ENCODE assay signal across 16 cellular contexts in genomic region chr1:204293605-204294365, GRCh38.
DNase-seq lines count a peak whose midpoint lies in the region; ATAC-seq and TF ChIP-seq lines count a peak whose summit lies in the region.
"Had no signal": no experiment of that assay in that cellular context is flagged by ENCODE, and none has a peak within 500 bp of the region (broad histone marks: within the 10 kb centered on the region; RNA-seq: fewer than 3 reads in every experiment).

No MANE protein-coding gene starts in this region.

- H3K27me3 Mint-ChIP-seq in MCF 10A (ENCODE audit: insufficient read depth, unreplicated experiment), result no peaks in the 10 kb centered on the region
- H3K27me3 Mint-ChIP-seq: type B pancreatic cell had no signal

- H3K9me3 Mint-ChIP-seq in MCF 10A (ENCODE audit: unreplicated experiment), result no peaks in the 10 kb centered on the region
- H3K9me3 Mint-ChIP-seq: activated T-cell treated with anti-CD3 and anti-CD28 coated beads, Interleukin-2, amount 50 U/mL, for 72 hours; central memory CD8-positive, alpha-beta T cell; memory B cell; type B pancreatic cell had no signal

- in situ Hi-C loops in gastrocnemius medialis (cut with MboI; ENCODE audit: low sequenced_read_pairs in 4 of 4), result no loop called here

- no peak for TF ChIP-seq POLR2A in gastrocnemius medialis (IDR thresholded peaks at IDR 0.05)

- peak; percentile 80 for DNase-seq in MCF 10A (ENCODE audit: unreplicated experiment)
- peak; percentile 50 for DNase-seq in left ventricle myocardium inferior
- peak in 1 of 2 donors; percentile 54 for DNase-seq in gastrocnemius medialis
- DNase-seq in DMS79 (lab: John Stamatoyannopoulos, UW), result no peak
- DNase-seq in NCI-H2227 (lab: John Stamatoyannopoulos, UW; ENCODE audit: unreplicated experiment), result no peak
- DNase-seq in Ammon's horn (ENCODE audit: low spot score), result no peak
- DNase-seq: activated T-cell treated with anti-CD3 and anti-CD28 coated beads, Interleukin-2, amount 50 U/mL, for 72 hours; NCI-H1105 treated with DMSO at 0.1 percent for 48 hours; NCI-H774; SK-N-SH had no signal

- H3K4me1 Mint-ChIP-seq in MCF 10A (ENCODE audit: insufficient read depth, unreplicated experiment), result peaks cover 55% of the 10 kb centered on the region
- H3K4me1 Mint-ChIP-seq: B cell; central memory CD8-positive, alpha-beta T cell; memory B cell had no signal

- CTCF ChIA-PET in MCF 10A (lab: Yijun Ruan, JAX), result interaction anchor here (0.8 to 1.6 kb wide), 2 partner anchors 68 to 70 kb away, joined by 3 to 18 read pairs; no protein-coding TSS in a partner anchor

- ATAC-seq in gastrocnemius medialis, result peak; percentile 74 to 81
- no peak for ATAC-seq in HG03457 (IDR thresholded peaks at IDR 0.05; ENCODE audit: unreplicated experiment)
- ATAC-seq: activated T-cell treated with anti-CD3 and anti-CD28 coated beads, Interleukin-2, amount 50 U/mL, for 72 hours had no signal

- TF ChIP-seq CTCF in C4-2B (conservative IDR thresholded peaks at IDR 0.05) (no peak), MCF 10A (IDR thresholded peaks at IDR 0.05; ENCODE audit: unreplicated experiment) (no peak), left ventricle myocardium inferior (IDR thresholded peaks at IDR 0.05; ENCODE audit: borderline replicate concordance) (no peak), gastrocnemius medialis (IDR thresholded peaks at IDR 0.05 in 4 of 5, conservative IDR thresholded peaks at IDR 0.05 in 1 of 5) (no peak)

- H3K27me3 ChIP-seq in left ventricle myocardium inferior (ENCODE audit: low read depth) (no peaks in the 10 kb centered on the region), gastrocnemius medialis (peaks cover 0 to 15% (median 4%) of the 10 kb centered on the region in 3 donors)

- POLR2A ChIA-PET in MCF 10A (lab: Yijun Ruan, JAX), result interaction anchor here (0.6 to 19.7 kb wide), 19 partner anchors 11 to 667 kb away, joined by 3 to 413 read pairs (median 4); partner anchors contain the start of gene ATP2B4

- H3K4me3 ChIP-seq in left ventricle myocardium inferior (no peak overlapping the region), gastrocnemius medialis (no peak overlapping the region)

- peak overlapping the region; percentile 52 for H3K4me3 Mint-ChIP-seq in MCF 10A (ENCODE audit: unreplicated experiment)
- H3K4me3 Mint-ChIP-seq: activated T-cell treated with anti-CD3 and anti-CD28 coated beads, Interleukin-2, amount 50 U/mL, for 72 hours; B cell; central memory CD8-positive, alpha-beta T cell; memory B cell; type B pancreatic cell had no signal

- H3K27ac Mint-ChIP-seq in MCF 10A (ENCODE audit: low read depth, unreplicated experiment), result peak overlapping the region; percentile 59
- H3K27ac Mint-ChIP-seq: activated T-cell treated with anti-CD3 and anti-CD28 coated beads, Interleukin-2, amount 50 U/mL, for 72 hours; B cell; memory B cell; type B pancreatic cell had no signal

- H3K36me3 ChIP-seq in left ventricle myocardium inferior (no peaks in the 10 kb centered on the region), gastrocnemius medialis (no peaks in the 10 kb centered on the region)

- no peaks in the 10 kb centered on the region for H3K36me3 Mint-ChIP-seq in MCF 10A (ENCODE audit: insufficient read depth, unreplicated experiment)

- BruUV-seq in MCF 10A (replicated peaks; lab: Mats Ljungman, UMichigan), result no TSS peak

- no peaks in the 10 kb centered on the region for H3K9me3 ChIP-seq in left ventricle myocardium inferior (replicated peaks)
- H3K9me3 ChIP-seq in gastrocnemius medialis, result no peaks in the 10 kb centered on the region
- H3K9me3 ChIP-seq: SK-N-SH had no signal

- H3K4me1 ChIP-seq in left ventricle myocardium inferior, result peaks cover 50% of the 10 kb centered on the region
- peaks cover 21 to 22% of the 10 kb centered on the region in 2 donors for H3K4me1 ChIP-seq in gastrocnemius medialis

- intact Hi-C loops in MCF 10A (cut with micrococcal nuclease), result no loop called here
- intact Hi-C loops in left ventricle myocardium inferior (cut with micrococcal nuclease), result no loop called here
- intact Hi-C loops in gastrocnemius medialis (cut with DNase I; ENCODE audit: low total_unique reads), result no loop called here

- H3K27ac ChIP-seq in C4-2B (peak overlapping the region; percentile 14; the same call in 1 of the 2 replicates), left ventricle myocardium inferior (replicated peaks) (peak overlapping the region; percentile 82), gastrocnemius medialis (peak overlapping the region; percentile 39 to 75 (median 68))

Comparison
In these comparisons a context has a peak if more than half of its experiments do, and no peak if none do; other contexts are left out.
1. H3K27ac ChIP-seq: peak in every context shown above with its lines; median percentile 82 in left ventricle myocardium inferior; 68 in gastrocnemius medialis; 14 in C4-2B.
2. DNase-seq: peak in MCF 10A (single experiment) and left ventricle myocardium inferior (single experiment); none in DMS79 (single experiment), NCI-H2227 (single experiment) and Ammon's horn (single experiment).